In the genomic region with DNA sequence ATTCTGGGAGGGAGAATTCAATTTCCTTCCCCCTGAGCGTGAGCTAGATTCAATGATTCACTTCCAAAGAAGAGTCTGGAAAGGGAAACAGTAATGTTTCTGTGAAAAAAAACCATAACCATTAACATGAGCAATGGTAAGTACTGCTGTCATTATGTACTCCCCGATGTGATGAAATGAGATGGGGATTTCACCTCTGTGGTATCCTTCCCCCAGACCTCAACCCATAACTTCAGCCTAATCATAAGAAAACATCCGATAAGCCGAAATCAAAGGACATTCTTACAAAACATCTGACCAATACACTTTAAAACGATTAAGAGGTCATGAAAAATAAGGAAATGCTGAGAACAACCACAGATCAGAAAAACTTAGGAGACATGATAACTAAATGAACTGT, we compare ENCODE assay signal across 13 cellular contexts. TPM values are rescaled to one million over a fixed set of nuclear protein-coding genes. Genes with fewer than 3 reads are reported as not detected.
A peak's percentile ranks its signal among the peaks of the same experiment; 100 is the strongest.
DNase-seq lines count a peak whose midpoint lies in the region; ATAC-seq, FAIRE-seq and TF ChIP-seq lines count a peak whose summit lies in the region.
"Had no signal": no experiment of that assay in that cellular context is flagged by ENCODE, and none has a peak within 500 bp of the region (broad histone marks: within the 10 kb centered on the region; RNA-seq: fewer than 3 reads in every experiment).

No MANE protein-coding gene starts in this region.

- no peaks in the 10 kb centered on the region for H3K9me3 ChIP-seq in T-helper 17 cell (ENCODE audit: control insufficient read depth, low read length, poor library complexity, severe bottlenecking)
- H3K9me3 ChIP-seq in adrenal gland (replicated peaks in 1 of 3) = no peaks in the 10 kb centered on the region
- no peaks in the 10 kb centered on the region for H3K9me3 ChIP-seq in HepG2 (ENCODE audit: low read length)

- FAIRE-seq in HepG2 (lab: Jason Lieb, UNC) = no peak
- FAIRE-seq: D721Med, endometrium had no signal

- no peaks in the 10 kb centered on the region for H3K36me3 Mint-ChIP-seq in T-helper 17 cell (ENCODE audit: low read depth)

- H3K9ac ChIP-seq in HepG2 (ENCODE audit: insufficient read depth, low read depth, low read length) = no peak overlapping the region

- WGBS in adrenal gland, 4 donors = 69 to 80% (median 77%) methylated on average over 5 of the region's 5 CpGs
- WGBS in HepG2 (ENCODE audit: low lambda C conversion rate) = 90% methylated on average over 5 of the region's 5 CpGs

- H3K79me2 ChIP-seq in HepG2 (ENCODE audit: insufficient read depth, low read length) = peaks cover 85% of the 10 kb centered on the region

- BruUV-seq in HepG2 (replicated peaks; lab: Mats Ljungman, UMichigan) = no TSS peak

- H3K4me1 ChIP-seq in foreskin keratinocyte (no peaks in the 10 kb centered on the region), adrenal gland (replicated peaks in 1 of 2) (no peaks in the 10 kb centered on the region), HepG2 (ENCODE audit: insufficient read depth, low read length) (peaks cover 11% of the 10 kb centered on the region)

- ATAC-seq in GM21619 (IDR thresholded peaks at IDR 0.05; ENCODE audit: unreplicated experiment) = peak; percentile 46
- peak; percentile 54 for ATAC-seq in T-helper 17 cell
- peak; percentile 14 for ATAC-seq in foreskin keratinocyte
- no peak for ATAC-seq in HepG2
- ATAC-seq in HG03378 (IDR thresholded peaks at IDR 0.05; ENCODE audit: unreplicated experiment) = no peak

- H4K20me1 ChIP-seq in HepG2 (ENCODE audit: insufficient read depth, low read length) = peaks cover 10% of the 10 kb centered on the region

- CTCF ChIA-PET in HepG2 (lab: Yijun Ruan, JAX; ENCODE audit: low intra/inter-chr PET ratio, low total read pairs) = interaction anchor here (0.8 to 1.5 kb wide), 2 partner anchors 85 to 110 kb away, joined by 3 to 6 read pairs; no protein-coding TSS in a partner anchor

- H3K27ac ChIP-seq in foreskin keratinocyte = no peak overlapping the region
- no peak overlapping the region for H3K27ac ChIP-seq in adrenal gland
- no peak overlapping the region for H3K27ac ChIP-seq in HepG2 (ENCODE audit: extremely low read length, insufficient read depth, low read length)
- H3K27ac ChIP-seq: VCaP had no signal

- H3K4me3 ChIP-seq in adrenal gland (no peak overlapping the region), HepG2 (replicated peaks in 1 of 3; ENCODE audit: insufficient read depth in 1 of 3, low read depth in 2 of 3, low read length in 3 of 3) (no peak overlapping the region)

- in situ Hi-C loops in GM13976 (cut with MboI; ENCODE audit: low sequenced_read_pairs, unreplicated experiment) = no loop called here
- in situ Hi-C loops in HepG2 (cut with HindIII; ENCODE audit: extremely low pct_ligation_motif_present, low pct_unique_long_range_greater_than_20kb) = no loop called here

- TF ChIP-seq RAD21 in HepG2 (CRISPR knock-in tag; IDR thresholded peaks at IDR 0.05) = no peak

- intact Hi-C loops in adrenal gland (cut with DNase I) (no loop called here), HepG2 (cut with micrococcal nuclease; ENCODE audit: unreplicated experiment) (loop anchor here (1.0 kb wide), 2 partner anchors 85 to 104 kb away; no protein-coding TSS in a partner anchor)

- H3K36me3 ChIP-seq in adrenal gland (replicated peaks in 1 of 2) = no peaks in the 10 kb centered on the region
- H3K36me3 ChIP-seq in HepG2 (replicated peaks in 1 of 2; ENCODE audit: control insufficient read depth in 1 of 2, insufficient read depth in 2 of 2, low read length in 2 of 2) = no peaks in the 10 kb centered on the region

- no peak overlapping the region for H2AFZ ChIP-seq in HepG2 (ENCODE audit: low read length)

- peaks cover 16% of the 10 kb centered on the region for H3K4me1 Mint-ChIP-seq in T-helper 17 cell

- TF ChIP-seq CTCF in GM13976 (IDR thresholded peaks at IDR 0.05; ENCODE audit: borderline replicate concordance, control extremely low read depth, extremely low read depth, insufficient read depth, missing control alignments) = no peak
- no peak for TF ChIP-seq CTCF in foreskin keratinocyte (conservative IDR thresholded peaks at IDR 0.05)
- no peak for TF ChIP-seq CTCF in adrenal gland (IDR thresholded peaks at IDR 0.05)
- TF ChIP-seq CTCF in HepG2 (CRISPR knock-in tag; IDR thresholded peaks at IDR 0.05) = no peak

- DNase-seq in GM13976 (ENCODE audit: low spot score) (peak; percentile 42), T-helper 17 cell (no peak), foreskin keratinocyte (no peak), adrenal gland (no peak), HepG2 (ENCODE audit: low spot score) (no peak), middle frontal gyrus (ENCODE audit: extremely low spot score, low spot score) (no peak)
- DNase-seq: HFFc6, NCI-H187 treated with DMSO at 0.1 percent for 48 hours had no signal

- peak overlapping the region; percentile 87 for H3K27ac Mint-ChIP-seq in T-helper 17 cell
- H3K27ac Mint-ChIP-seq: HFFc6 had no signal

- H3K27me3 ChIP-seq in foreskin keratinocyte (no peaks in the 10 kb centered on the region), adrenal gland (no peaks in the 10 kb centered on the region), HepG2 (ENCODE audit: control insufficient read depth in 1 of 2, insufficient read depth in 2 of 2, low read length in 2 of 2) (no peaks in the 10 kb centered on the region)

- no peaks in the 10 kb centered on the region for H3K27me3 Mint-ChIP-seq in T-helper 17 cell

- TF ChIP-seq EP300 in HepG2 (IDR thresholded peaks at IDR 0.05; ENCODE audit: low read depth in 2 of 2, low read length in 2 of 2) (no peak), HepG2 (CRISPR knock-in tag; IDR thresholded peaks at IDR 0.05; ENCODE audit: borderline replicate concordance) (no peak)

- H3K4me3 Mint-ChIP-seq in T-helper 17 cell = no peak overlapping the region
- H3K4me3 Mint-ChIP-seq: HFFc6 had no signal

- TF ChIP-seq POLR2A in adrenal gland (IDR thresholded peaks at IDR 0.05) (no peak), HepG2 (IDR thresholded peaks at IDR 0.05; ENCODE audit: insufficient read depth in 1 of 2, low read depth in 2 of 2, low read length in 2 of 2) (no peak)

- POLR2A ChIA-PET in HepG2 (lab: Yijun Ruan, JAX) = no interaction called here

- H3K4me2 ChIP-seq in HepG2 (ENCODE audit: low read depth, low read length) = no peak overlapping the region

TF ChIP-seq in HepG2, 621 proteins besides CTCF, POLR2A, EP300 and RAD21 (continues in another document):
- TF ChIP-seq ZNF567 (CRISPR knock-in tag; IDR thresholded peaks at IDR 0.05; ENCODE audit: borderline replicate concordance) (no peak), ARID2 (CRISPR knock-in tag; IDR thresholded peaks at IDR 0.05; ENCODE audit: borderline replicate concordance) (no peak), HDAC1 (CRISPR knock-in tag; IDR thresholded peaks at IDR 0.05) (no peak), REST (IDR thresholded peaks at IDR 0.05; ENCODE audit: borderline replicate concordance in 1 of 2, low read depth in 1 of 2, low read length in 2 of 2) (no peak)

RNA-seq across cellular contexts. Expression of gene EZH2, which starts 27.2 kb away (rescaled TPM):
- total RNA-seq in T-helper 17 cell (10 to 100 TPM; 38.4 to 43.7 TPM), foreskin keratinocyte (17.6 and 20.8 TPM in 2 replicates), adrenal gland (1 to 10 TPM in 7 of 8 donors, under 1 TPM in 1; 0.61 to 3.1 (median 2.2) TPM), HepG2 (2016; rRNA removed; fragmentation: Illumina TruSeq; extraction: Trizol) (30.4 and 34.3 TPM in 2 replicates)
- polyA plus RNA-seq in foreskin keratinocyte (10.4 and 12.6 TPM in 2 replicates), adrenal gland (1 to 10 TPM; 2.3 to 5.4 (median 3.1) TPM), HepG2 (2011; rRNA removed) (18.2 and 26.0 TPM in 2 replicates)
- 13.9 and 14.3 TPM in 2 replicates for total RNA-seq in HepG2 (2016; cell fraction: cytosol; rRNA removed; fragmentation: Illumina TruSeq; extraction: Trizol; ENCODE audit: low read depth)
- total RNA-seq in HepG2 (2016; cell fraction: insoluble cytoplasmic fraction; rRNA removed; fragmentation: Illumina TruSeq; extraction: Trizol) = 29.1 and 32.6 TPM in 2 replicates
- 15.3 and 18.4 TPM in 2 replicates for total RNA-seq in HepG2 (2016; cell fraction: membrane; rRNA removed; fragmentation: Illumina TruSeq; extraction: Trizol)
- 42.5 and 46.2 TPM in 2 replicates for total RNA-seq in HepG2 (2016; cell fraction: nucleus; rRNA removed; fragmentation: Illumina TruSeq; extraction: Trizol)
- 8.4 and 9.7 TPM in 2 replicates for polyA plus RNA-seq in HepG2 (2011; cell fraction: cytosol; rRNA removed)
- 45.8 and 55.1 TPM in 2 replicates for polyA plus RNA-seq in HepG2 (2011; cell fraction: nucleus; rRNA removed)
- polyA plus RNA-seq in HepG2 (2012) = 13.6 and 17.0 TPM in 2 replicates
- polyA plus RNA-seq in HepG2 (2016; cell fraction: cytosol; fragmentation: Illumina TruSeq; extraction: Trizol; ENCODE audit: low read depth) = 5.1 and 5.3 TPM in 2 replicates
- polyA plus RNA-seq in HepG2 (2016; cell fraction: insoluble cytoplasmic fraction; fragmentation: Illumina TruSeq; extraction: Trizol; ENCODE audit: low read depth) = 36.1 and 37.6 TPM in 2 replicates
- 9.1 and 10.1 TPM in 2 replicates for polyA plus RNA-seq in HepG2 (2016; cell fraction: membrane; fragmentation: Illumina TruSeq; extraction: Trizol; ENCODE audit: low read depth)
- polyA plus RNA-seq in HepG2 (2016; cell fraction: nucleus; fragmentation: Illumina TruSeq; extraction: Trizol; ENCODE audit: insufficient read depth, low read depth) = 84.1 and 90.6 TPM in 2 replicates
- polyA minus RNA-seq in HepG2 (2011; rRNA and poly(A)+ RNA removed; ENCODE audit: low replicate concordance) = 7.3 and 35.4 TPM in 2 replicates
- 6.2 and 7.2 TPM in 2 replicates for polyA minus RNA-seq in HepG2 (2011; cell fraction: cytosol; rRNA and poly(A)+ RNA removed)
- 42.3 and 48.2 TPM in 2 replicates for polyA minus RNA-seq in HepG2 (2011; cell fraction: nucleus; rRNA and poly(A)+ RNA removed)

Comparison
In these comparisons a context has a peak if more than half of its experiments do, and no peak if none do; other contexts are left out.
1. ATAC-seq: peak in GM21619 (single experiment), T-helper 17 cell (single experiment) and foreskin keratinocyte (single experiment); none in HepG2 (single experiment) and HG03378 (single experiment).